19 cellular contexts compared by ENCODE assay signal in genomic region chr2:45755585-45756330, GRCh38.
A peak's percentile ranks its signal among the peaks of the same experiment; 100 is the strongest.
DNase-seq lines count a peak whose midpoint lies in the region; ATAC-seq and TF ChIP-seq lines count a peak whose summit lies in the region.
"Had no signal": no experiment of that assay in that cellular context is flagged by ENCODE, and none has a peak within 500 bp of the region (broad histone marks: within the 10 kb centered on the region; RNA-seq: fewer than 3 reads in every experiment).

No MANE protein-coding gene starts in this region.

- no peak overlapping the region for H3K27ac ChIP-seq in brain microvascular endothelial cell
- H3K27ac ChIP-seq: body of pancreas had no signal

- no peaks in the 10 kb centered on the region for H3K27me3 Mint-ChIP-seq in naive B cell
- H3K27me3 Mint-ChIP-seq in natural killer cell treated with Interleukin-12 subunit alpha and Interleukin-12 subunit beta and Interleukin-15 and Interleukin-18, amount 100 ng/mL, for 72 hours = no peaks in the 10 kb centered on the region
- H3K27me3 Mint-ChIP-seq in activated naive CD8-positive, alpha-beta T cell treated with anti-CD3 and anti-CD28 coated beads for 36 hours = no peaks in the 10 kb centered on the region

- H3K27me3 ChIP-seq in BJ (ENCODE audit: control insufficient read depth, insufficient read depth, low read length) = no peaks in the 10 kb centered on the region
- no peaks in the 10 kb centered on the region for H3K27me3 ChIP-seq in brain microvascular endothelial cell (replicated peaks)
- H3K27me3 ChIP-seq: BE2C, body of pancreas had no signal

- H3K4me3 ChIP-seq in BJ (ENCODE audit: low read depth, low read length) (no peak overlapping the region), brain microvascular endothelial cell (ENCODE audit: low read depth, low read length) (no peak overlapping the region)
- H3K4me3 ChIP-seq: body of pancreas, GM12878 had no signal

- no peaks in the 10 kb centered on the region for H3K36me3 Mint-ChIP-seq in naive B cell
- no peaks in the 10 kb centered on the region for H3K36me3 Mint-ChIP-seq in natural killer cell treated with Interleukin-12 subunit alpha and Interleukin-12 subunit beta and Interleukin-15 and Interleukin-18, amount 100 ng/mL, for 72 hours
- H3K36me3 Mint-ChIP-seq in activated naive CD8-positive, alpha-beta T cell treated with anti-CD3 and anti-CD28 coated beads for 36 hours = no peaks in the 10 kb centered on the region

- CTCF ChIA-PET in BJ (lab: Yijun Ruan, JAX) = interaction anchor here (1.2 to 1.3 kb wide), 2 partner anchors 10 to 24 kb away, joined by 3 to 5 read pairs; no protein-coding TSS in a partner anchor

- peak; percentile 88 for DNase-seq in BJ (ENCODE audit: low read depth)
- DNase-seq in LoVo (ENCODE audit: low spot score) = peak; percentile 15
- DNase-seq in brain microvascular endothelial cell = peak; percentile 56
- no peak for DNase-seq in naive B cell
- DNase-seq in natural killer cell treated with Interleukin-12 subunit alpha and Interleukin-12 subunit beta and Interleukin-15 and Interleukin-18, amount 100 ng/mL, for 72 hours (ENCODE audit: low spot score) = no peak
- no peak for DNase-seq in activated naive CD8-positive, alpha-beta T cell treated with anti-CD3 and anti-CD28 coated beads for 36 hours
- DNase-seq: activated CD8-positive, alpha-beta T cell treated with anti-CD3 and anti-CD28 coated beads, Interleukin-2, amount 10 ng/mL, durations not matched to agents 7 days and 5 days; BE2C; body of pancreas; DMS79; effector CD8-positive, alpha-beta T cell; kidney glomerular epithelial cell; NCI-H2171 treated with DMSO at 0.1 percent for 48 hours; SHP77 treated with DMSO at 0.1 percent for 48 hours; stimulated activated CD4-positive, alpha-beta T cell treated with anti-CD3 and anti-CD28 coated beads, Interleukin-15, amount 100 ng/mL, for 24 hours had no signal

- no peaks in the 10 kb centered on the region for H3K36me3 ChIP-seq in BJ (ENCODE audit: control insufficient read depth, insufficient read depth, low read length)
- no peaks in the 10 kb centered on the region for H3K36me3 ChIP-seq in brain microvascular endothelial cell (replicated peaks)
- H3K36me3 ChIP-seq: BE2C had no signal

- in situ Hi-C loops in brain microvascular endothelial cell (cut with HindIII; ENCODE audit: low pct_ligation_motif_present, low sequenced_read_pairs) = no loop called here

- H3K4me1 Mint-ChIP-seq in naive B cell = peaks cover 57 to 71% (median 62%) of the 10 kb centered on the region in 3 donors
- H3K4me1 Mint-ChIP-seq in natural killer cell treated with Interleukin-12 subunit alpha and Interleukin-12 subunit beta and Interleukin-15 and Interleukin-18, amount 100 ng/mL, for 72 hours (ENCODE audit: low read depth in 2 of 2) = peaks cover 2 to 9% of the 10 kb centered on the region in 2 donors
- peaks cover 3% of the 10 kb centered on the region for H3K4me1 Mint-ChIP-seq in activated naive CD8-positive, alpha-beta T cell treated with anti-CD3 and anti-CD28 coated beads for 36 hours

- POLR2A ChIA-PET in BJ (lab: Charles Lee) = no interaction called here

- H3K4me3 Mint-ChIP-seq in naive B cell = peak overlapping the region in 1 of 8 donors; percentile 50
- no peak overlapping the region for H3K4me3 Mint-ChIP-seq in natural killer cell treated with Interleukin-12 subunit alpha and Interleukin-12 subunit beta and Interleukin-15 and Interleukin-18, amount 100 ng/mL, for 72 hours
- H3K4me3 Mint-ChIP-seq in activated naive CD8-positive, alpha-beta T cell treated with anti-CD3 and anti-CD28 coated beads for 36 hours = no peak overlapping the region
- H3K4me3 Mint-ChIP-seq: activated CD8-positive, alpha-beta T cell treated with anti-CD3 and anti-CD28 coated beads, Interleukin-2, amount 10 ng/mL, durations not matched to agents 7 days and 5 days had no signal

- H3K27ac Mint-ChIP-seq in naive B cell = peak overlapping the region in 4 of 6 donors; percentile 0 to 68 (median 33)
- H3K27ac Mint-ChIP-seq in natural killer cell treated with Interleukin-12 subunit alpha and Interleukin-12 subunit beta and Interleukin-15 and Interleukin-18, amount 100 ng/mL, for 72 hours = no peak overlapping the region
- H3K27ac Mint-ChIP-seq in activated naive CD8-positive, alpha-beta T cell treated with anti-CD3 and anti-CD28 coated beads for 36 hours = no peak overlapping the region
- H3K27ac Mint-ChIP-seq: activated CD8-positive, alpha-beta T cell treated with anti-CD3 and anti-CD28 coated beads, Interleukin-2, amount 10 ng/mL, durations not matched to agents 7 days and 5 days; progenitor cell of endocrine pancreas had no signal

- no peak for TF ChIP-seq CTCF in BJ (IDR thresholded peaks at IDR 0.05; ENCODE audit: insufficient read depth, low read depth, low read length)
- no peak for TF ChIP-seq CTCF in brain microvascular endothelial cell (IDR thresholded peaks at IDR 0.05; ENCODE audit: low read depth, low read length, missing control alignments)

- no peaks in the 10 kb centered on the region for H3K9me3 Mint-ChIP-seq in naive B cell
- H3K9me3 Mint-ChIP-seq in natural killer cell treated with Interleukin-12 subunit alpha and Interleukin-12 subunit beta and Interleukin-15 and Interleukin-18, amount 100 ng/mL, for 72 hours = no peaks in the 10 kb centered on the region
- H3K9me3 Mint-ChIP-seq in activated naive CD8-positive, alpha-beta T cell treated with anti-CD3 and anti-CD28 coated beads for 36 hours = no peaks in the 10 kb centered on the region

- no peak for ATAC-seq in naive B cell (ENCODE audit: low read depth in 2 of 2)
- no peak for ATAC-seq in HG03280 (IDR thresholded peaks at IDR 0.05; ENCODE audit: unreplicated experiment)
- ATAC-seq in GM21723 (IDR thresholded peaks at IDR 0.05; ENCODE audit: unreplicated experiment) = no peak
- no peak for ATAC-seq in natural killer cell treated with Interleukin-12 subunit alpha and Interleukin-12 subunit beta and Interleukin-15 and Interleukin-18, amount 100 ng/mL, for 72 hours
- ATAC-seq: activated CD8-positive, alpha-beta T cell treated with anti-CD3 and anti-CD28 coated beads, Interleukin-2, amount 10 ng/mL, durations not matched to agents 7 days and 5 days; body of pancreas; GM12878 had no signal

Comparison
In these comparisons a context has a peak if more than half of its experiments do, and no peak if none do; other contexts are left out.
1. DNase-seq: peak in BJ (single experiment), LoVo (single experiment) and brain microvascular endothelial cell (single experiment); none in naive B cell (single experiment), natural killer cell treated with Interleukin-12 subunit alpha and Interleukin-12 subunit beta and Interleukin-15 and Interleukin-18, amount 100 ng/mL, for 72 hours (single experiment) and activated naive CD8-positive, alpha-beta T cell treated with anti-CD3 and anti-CD28 coated beads for 36 hours (single experiment).
2. H3K27ac Mint-ChIP-seq: peak in naive B cell (4 of 6); none in natural killer cell treated with Interleukin-12 subunit alpha and Interleukin-12 subunit beta and Interleukin-15 and Interleukin-18, amount 100 ng/mL, for 72 hours (0 of 2) and activated naive CD8-positive, alpha-beta T cell treated with anti-CD3 and anti-CD28 coated beads for 36 hours (single experiment).